Comparison of ENCODE assay signal across 11 cellular contexts in genomic region chr2:82837588-82838304, GRCh38.
A peak's percentile ranks its signal among the peaks of the same experiment; 100 is the strongest.
DNase-seq lines count a peak whose midpoint lies in the region; ATAC-seq and TF ChIP-seq lines count a peak whose summit lies in the region.
"Had no signal": no experiment of that assay in that cellular context is flagged by ENCODE, and none has a peak within 500 bp of the region (broad histone marks: within the 10 kb centered on the region; RNA-seq: fewer than 3 reads in every experiment).

No MANE protein-coding gene starts in this region.

- no peaks in the 10 kb centered on the region for H3K4me1 ChIP-seq in gastroesophageal sphincter

- no peak overlapping the region for H3K4me3 ChIP-seq in gastroesophageal sphincter

- no peaks in the 10 kb centered on the region for H3K9me3 ChIP-seq in gastroesophageal sphincter

- H3K27ac ChIP-seq in gastroesophageal sphincter = no peak overlapping the region

- TF ChIP-seq EP300 in gastroesophageal sphincter (IDR thresholded peaks at IDR 0.05) = no peak

- peak; percentile 72 for DNase-seq in EH (ENCODE audit: low read depth)
- DNase-seq in NCI-H226 = peak; percentile 40
- DNase-seq in amniotic stem cell (lab: John Stamatoyannopoulos, UW) = peak; percentile 30
- peak; percentile 97 for DNase-seq in kidney glomerular epithelial cell (lab: John Stamatoyannopoulos, UW)
- DNase-seq in NCI-H2171 treated with DMSO at 0.1 percent for 48 hours (lab: John Stamatoyannopoulos, UW) = no peak
- DNase-seq in HuH-7.5 (ENCODE audit: low spot score) = no peak
- no peak for DNase-seq in cortex of kidney (lab: John Stamatoyannopoulos, UW)
- DNase-seq: activated gamma-delta T cell; Karpas-422; stimulated activated CD4-positive, alpha-beta T cell treated with anti-CD3 and anti-CD28 coated beads, Interleukin-2, amount 100 ng/mL, for 24 hours had no signal

- no peak for TF ChIP-seq CTCF in gastroesophageal sphincter (IDR thresholded peaks at IDR 0.05)

- H3K36me3 ChIP-seq in gastroesophageal sphincter = no peaks in the 10 kb centered on the region

- no peak for ATAC-seq in gastroesophageal sphincter

- WGBS in gastroesophageal sphincter (ENCODE audit: low coverage in 1 of 2), 2 donors = 54 to 82% methylated on average over 3 of the region's 3 CpGs

- no peaks in the 10 kb centered on the region for H3K27me3 ChIP-seq in gastroesophageal sphincter

- no peak for TF ChIP-seq POLR2A in gastroesophageal sphincter (IDR thresholded peaks at IDR 0.05)

Comparison
In these comparisons a context has a peak if more than half of its experiments do, and no peak if none do; other contexts are left out.
1. DNase-seq: peak in EH (single experiment), NCI-H226 (single experiment), amniotic stem cell (single experiment) and kidney glomerular epithelial cell (single experiment); none in NCI-H2171 treated with DMSO at 0.1 percent for 48 hours (single experiment), HuH-7.5 (single experiment) and cortex of kidney (single experiment).